ENCODE assay signal across 1 cellular context in genomic region chr14:103675957-103676356, GRCh38.
A peak's percentile ranks its signal among the peaks of the same experiment; 100 is the strongest.
TF ChIP-seq lines count a peak whose summit lies in the region.

No MANE protein-coding gene starts in this region.

TF ChIP-seq in HepG2, 621 proteins besides CTCF, POLR2A, EP300 and RAD21:
- no peak for TF ChIP-seq FOXM1 (CRISPR knock-in tag; IDR thresholded peaks at IDR 0.05)
- no peak for TF ChIP-seq PCBP2 (optimal IDR thresholded peaks at IDR 0.05; ENCODE audit: low read depth, low read length, poor library complexity, severe bottlenecking)
- TF ChIP-seq ZNF816 (CRISPR knock-in tag; IDR thresholded peaks at IDR 0.05; ENCODE audit: borderline replicate concordance), result no peak
- TF ChIP-seq ZNF280D (CRISPR knock-in tag; IDR thresholded peaks at IDR 0.05), result no peak
- peak; percentile 23 for TF ChIP-seq RBM22 (optimal IDR thresholded peaks at IDR 0.05; ENCODE audit: low read length)
